Comparison of ENCODE assay signal across 8 cellular contexts in the genomic region with DNA sequence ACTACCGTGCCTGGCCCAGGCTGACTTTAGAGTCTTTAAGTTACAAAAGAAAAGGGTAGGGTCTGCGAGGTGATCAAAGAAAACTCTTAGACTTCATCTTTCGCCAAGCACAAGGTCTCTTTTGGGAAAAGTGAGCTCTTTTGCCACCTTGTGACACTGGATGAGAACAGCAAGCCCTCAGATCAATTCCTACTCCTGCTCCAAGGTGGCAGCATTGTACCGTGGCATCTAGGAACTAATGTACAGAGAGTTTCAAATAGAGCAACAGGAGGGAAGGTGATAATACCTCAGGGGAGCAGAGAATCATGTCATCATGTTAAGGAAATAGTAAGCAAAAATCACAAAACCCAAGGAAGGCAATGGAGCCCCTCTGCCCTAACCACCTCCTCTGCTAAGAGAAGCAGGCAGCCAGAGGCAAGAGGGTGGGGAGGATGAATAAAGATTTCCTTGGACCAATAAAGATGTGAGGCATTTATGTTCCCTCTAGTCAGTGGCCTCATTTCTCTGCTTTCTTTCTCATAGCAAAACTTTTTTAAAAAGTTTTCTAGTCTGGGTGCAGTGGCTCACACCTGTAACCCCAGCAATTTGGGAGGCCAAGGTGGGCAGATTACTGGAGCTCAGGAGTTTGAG. TPM values are rescaled to one million over a fixed set of nuclear protein-coding genes. Genes with fewer than 3 reads are reported as not detected.
DNase-seq lines count a peak whose midpoint lies in the region; TF ChIP-seq lines count a peak whose summit lies in the region.

No MANE protein-coding gene starts in this region.

- H3K27ac Mint-ChIP-seq in nephron, result no peak overlapping the region

- no peak overlapping the region for H3K4me3 Mint-ChIP-seq in nephron

- no peak overlapping the region for H3K9ac ChIP-seq in Loucy (ENCODE audit: low read depth, low read length, poor library complexity, severe bottlenecking)

- H3K27me3 Mint-ChIP-seq in nephron (ENCODE audit: low read depth), result no peaks in the 10 kb centered on the region

- no peaks in the 10 kb centered on the region for H3K9me2 ChIP-seq in Loucy (replicated peaks; ENCODE audit: low read depth, low read length)

- H3K36me3 Mint-ChIP-seq in nephron (ENCODE audit: low read depth), result no peaks in the 10 kb centered on the region

- no peaks in the 10 kb centered on the region for H3K4me1 ChIP-seq in Loucy (ENCODE audit: insufficient read depth, low read length, poor library complexity, severe bottlenecking)
- peaks cover 0 to 5% (median 4%) of the 10 kb centered on the region in 4 donors for H3K4me1 ChIP-seq in esophagus muscularis mucosa

- H3K4me1 Mint-ChIP-seq in nephron, result no peaks in the 10 kb centered on the region

- H3K36me3 ChIP-seq in Loucy (ENCODE audit: insufficient read depth, low read length) (no peaks in the 10 kb centered on the region), esophagus muscularis mucosa (no peaks in the 10 kb centered on the region)

- no peak for TF ChIP-seq POLR2A in esophagus muscularis mucosa (IDR thresholded peaks at IDR 0.05; ENCODE audit: low read depth)

- no peak overlapping the region for H3K4me2 ChIP-seq in Loucy (ENCODE audit: low read depth, low read length, poor library complexity, severe bottlenecking)

- TF ChIP-seq EP300 in esophagus muscularis mucosa (IDR thresholded peaks at IDR 0.05), result no peak

- DNase-seq in activated gamma-delta T cell treated with Interleukin-2 at 50 U/mL for 16 hours (peak; percentile 50), activated gamma-delta T cell (lab: John Stamatoyannopoulos, UW) (no peak), activated T-cell treated with anti-CD3 and anti-CD28 coated beads for 48 hours (ENCODE audit: low read depth) (peak; percentile 52), esophagus muscularis mucosa (ENCODE audit: extremely low spot score) (no peak), stromal cell of bone marrow (ENCODE audit: low read depth) (peak; percentile 74)

- H3K27me3 ChIP-seq in Loucy (ENCODE audit: insufficient read depth, low read length, poor library complexity, severe bottlenecking) (no peaks in the 10 kb centered on the region), esophagus muscularis mucosa (no peaks in the 10 kb centered on the region)

- peak overlapping the region; percentile 69 for H2AFZ ChIP-seq in Loucy (ENCODE audit: low read length)

- H3K9me3 ChIP-seq in Loucy (ENCODE audit: insufficient read depth, low read depth, low read length) (no peaks in the 10 kb centered on the region), esophagus muscularis mucosa (no peaks in the 10 kb centered on the region)

- no peaks in the 10 kb centered on the region for H4K20me1 ChIP-seq in Loucy (ENCODE audit: insufficient read depth, low read length, poor library complexity, severe bottlenecking)

- 6% methylated on average over 4 of the region's 4 CpGs for WGBS in esophagus muscularis mucosa

- no peaks in the 10 kb centered on the region for H3F3A ChIP-seq in Loucy (ENCODE audit: low read depth)

- intact Hi-C loops in esophagus muscularis mucosa (cut with DNase I), result loop anchor here (2.0 kb wide), 1 partner anchor 21 kb away; no protein-coding TSS in a partner anchor

- no peaks in the 10 kb centered on the region for H3K79me2 ChIP-seq in Loucy (ENCODE audit: insufficient read depth, low read length)

- H3K9me3 Mint-ChIP-seq in nephron, result no peaks in the 10 kb centered on the region

- no peak overlapping the region for H3K4me3 ChIP-seq in Loucy (ENCODE audit: low read length, poor library complexity, severe bottlenecking)
- no peak overlapping the region for H3K4me3 ChIP-seq in esophagus muscularis mucosa

- H3K27ac ChIP-seq in esophagus muscularis mucosa (replicated peaks in 1 of 4), result no peak overlapping the region

- TF ChIP-seq CTCF in Loucy (conservative IDR thresholded peaks at IDR 0.05; ENCODE audit: low read length), result peak; percentile 100
- TF ChIP-seq CTCF in esophagus muscularis mucosa (IDR thresholded peaks at IDR 0.05), result peak; percentile 90 to 98 (median 95)
- TF ChIP-seq CTCF in nephron (IDR thresholded peaks at IDR 0.05; ENCODE audit: unreplicated experiment in 3 of 3), result peak; percentile 95 to 97 (median 97)

TF ChIP-seq in PFSK-1, 5 proteins besides CTCF, POLR2A, EP300 and RAD21:
- TF ChIP-seq TAF1 (IDR thresholded peaks at IDR 0.05; ENCODE audit: borderline replicate concordance, insufficient read depth, low read length) (0 out of 2 replicates have a peak, but pooled peaks have one; percentile 30), SIN3A (IDR thresholded peaks at IDR 0.05; ENCODE audit: borderline replicate concordance, insufficient read depth, low read length) (no peak), POLR2AphosphoS5 (IDR thresholded peaks at IDR 0.05; ENCODE audit: low read depth, low read length) (no peak), FOXP2 (optimal IDR thresholded peaks at IDR 0.05; ENCODE audit: borderline replicate concordance, extremely low read depth, extremely low read length, insufficient read depth) (no peak)
- TF ChIP-seq, protein P1, sequence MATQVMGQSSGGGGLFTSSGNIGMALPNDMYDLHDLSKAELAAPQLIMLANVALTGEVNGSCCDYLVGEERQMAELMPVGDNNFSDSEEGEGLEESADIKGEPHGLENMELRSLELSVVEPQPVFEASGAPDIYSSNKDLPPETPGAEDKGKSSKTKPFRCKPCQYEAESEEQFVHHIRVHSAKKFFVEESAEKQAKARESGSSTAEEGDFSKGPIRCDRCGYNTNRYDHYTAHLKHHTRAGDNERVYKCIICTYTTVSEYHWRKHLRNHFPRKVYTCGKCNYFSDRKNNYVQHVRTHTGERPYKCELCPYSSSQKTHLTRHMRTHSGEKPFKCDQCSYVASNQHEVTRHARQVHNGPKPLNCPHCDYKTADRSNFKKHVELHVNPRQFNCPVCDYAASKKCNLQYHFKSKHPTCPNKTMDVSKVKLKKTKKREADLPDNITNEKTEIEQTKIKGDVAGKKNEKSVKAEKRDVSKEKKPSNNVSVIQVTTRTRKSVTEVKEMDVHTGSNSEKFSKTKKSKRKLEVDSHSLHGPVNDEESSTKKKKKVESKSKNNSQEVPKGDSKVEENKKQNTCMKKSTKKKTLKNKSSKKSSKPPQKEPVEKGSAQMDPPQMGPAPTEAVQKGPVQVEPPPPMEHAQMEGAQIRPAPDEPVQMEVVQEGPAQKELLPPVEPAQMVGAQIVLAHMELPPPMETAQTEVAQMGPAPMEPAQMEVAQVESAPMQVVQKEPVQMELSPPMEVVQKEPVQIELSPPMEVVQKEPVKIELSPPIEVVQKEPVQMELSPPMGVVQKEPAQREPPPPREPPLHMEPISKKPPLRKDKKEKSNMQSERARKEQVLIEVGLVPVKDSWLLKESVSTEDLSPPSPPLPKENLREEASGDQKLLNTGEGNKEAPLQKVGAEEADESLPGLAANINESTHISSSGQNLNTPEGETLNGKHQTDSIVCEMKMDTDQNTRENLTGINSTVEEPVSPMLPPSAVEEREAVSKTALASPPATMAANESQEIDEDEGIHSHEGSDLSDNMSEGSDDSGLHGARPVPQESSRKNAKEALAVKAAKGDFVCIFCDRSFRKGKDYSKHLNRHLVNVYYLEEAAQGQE (IDR thresholded peaks at IDR 0.05; ENCODE audit: insufficient read depth in 1 of 2, low read depth in 2 of 2, low read length in 2 of 2), result no peak
TF ChIP-seq in PFSK-1: peak in this region for 1.

RNA-seq across cellular contexts. Expression of a gene that starts 2.1 kb away (rescaled TPM):
- not detected for polyA plus RNA-seq in PFSK-1 (2012; ENCODE audit: insufficient read length, low read depth)
- not detected for total RNA-seq in esophagus muscularis mucosa

RNA-seq across cellular contexts. Expression of a gene that starts 33.0 kb away (rescaled TPM):
- 37.6 TPM for polyA plus RNA-seq in PFSK-1 (2012; ENCODE audit: insufficient read length, low read depth)
- total RNA-seq in esophagus muscularis mucosa, result 10 to 100 TPM; 34.0 to 58.0 (median 50.5) TPM

RNA-seq across cellular contexts. Expression of a gene that starts 33.0 kb away (rescaled TPM):
- polyA plus RNA-seq in PFSK-1 (2012; ENCODE audit: insufficient read length, low read depth), result 17.6 TPM
- total RNA-seq in esophagus muscularis mucosa, result 10 to 100 TPM; 11.5 to 23.7 (median 17.7) TPM

Comparison
In these comparisons a context has a peak if more than half of its experiments do, and no peak if none do; other contexts are left out.
1. DNase-seq: peak in activated gamma-delta T cell treated with Interleukin-2 at 50 U/mL for 16 hours (single experiment), activated T-cell treated with anti-CD3 and anti-CD28 coated beads for 48 hours (single experiment) and stromal cell of bone marrow (single experiment); none in activated gamma-delta T cell (single experiment) and esophagus muscularis mucosa (single experiment).
2. Peak in every context shown above with its lines, with median percentiles within 50 percentile points of each other: CTCF ChIP-seq.